6 cellular contexts compared by ENCODE assay signal in genomic region chr14:59417301-59417700, GRCh38.
"Had no signal": no experiment of that assay in that cellular context is flagged by ENCODE, and none has a peak within 500 bp of the region (broad histone marks: within the 10 kb centered on the region; RNA-seq: fewer than 3 reads in every experiment).

No MANE protein-coding gene starts in this region.

- H3K9me3 Mint-ChIP-seq: HFFc6, IgD-negative memory B cell had no signal

- H2AFZ ChIP-seq: GM23338 had no signal

- DNase-seq: HFFc6, KBM-7 had no signal

- H3K9me3 ChIP-seq: HAP-1 had no signal

- H3K36me3 Mint-ChIP-seq: IgD-negative memory B cell had no signal

- H3K27ac Mint-ChIP-seq: GM23338, HFFc6, IgD-negative memory B cell had no signal

- ATAC-seq: GM23338, HCT116 had no signal

- H3K4me3 Mint-ChIP-seq: GM23338, HFFc6, IgD-negative memory B cell had no signal

- H3K4me1 Mint-ChIP-seq: GM23338 had no signal

- H3K4me3 ChIP-seq: GM23338, HAP-1 had no signal

- H3K27me3 Mint-ChIP-seq: IgD-negative memory B cell had no signal

- H3K36me3 ChIP-seq: HAP-1 had no signal

- H3K4me2 ChIP-seq: GM23338 had no signal

- H3K4me1 ChIP-seq: HAP-1 had no signal
